Comparison of ENCODE assay signal across 1 cellular context in the genomic region with DNA sequence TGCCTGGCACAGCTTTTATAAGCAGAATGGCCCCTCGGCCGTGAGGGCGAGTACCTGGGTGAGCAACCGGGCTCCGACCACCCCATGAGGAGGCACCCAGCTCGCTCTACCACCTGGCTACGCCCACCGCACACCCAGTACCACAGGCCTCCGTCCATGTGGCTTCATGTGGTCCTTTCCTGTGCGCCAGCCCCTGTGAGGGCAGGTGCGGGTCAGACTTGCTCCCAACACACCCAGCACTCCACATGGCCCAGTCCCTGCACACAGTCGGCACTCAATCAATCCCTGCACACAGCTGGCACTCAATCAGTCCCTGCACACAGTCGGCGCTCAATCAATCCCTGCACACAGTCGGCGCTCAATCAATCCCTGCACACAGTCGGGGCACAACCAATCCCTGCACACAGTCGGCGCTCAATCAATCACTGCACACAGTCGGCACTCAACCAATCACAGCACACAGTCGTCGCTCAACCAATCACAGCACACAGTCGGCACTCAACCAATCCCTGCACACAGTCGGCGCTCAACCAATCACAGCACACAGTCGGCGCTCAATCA.
TF ChIP-seq lines count a peak whose summit lies in the region.

No MANE protein-coding gene starts in this region.

TF ChIP-seq in H1, 55 proteins besides CTCF, POLR2A, EP300 and RAD21:
- no peak for TF ChIP-seq BCL11A (IDR thresholded peaks at IDR 0.05; ENCODE audit: low read depth in 2 of 2, low read length in 2 of 2)
- TF ChIP-seq ASH2L (IDR thresholded peaks at IDR 0.05; ENCODE audit: low read length) = no peak
- no peak for TF ChIP-seq NRF1 (IDR thresholded peaks at IDR 0.05; ENCODE audit: low read depth, low read length)
- TF ChIP-seq POU5F1 (IDR thresholded peaks at IDR 0.05; ENCODE audit: low read depth, low read length) = no peak
- no peak for TF ChIP-seq KDM5A (IDR thresholded peaks at IDR 0.05; ENCODE audit: low read length)
- TF ChIP-seq CTBP2 (IDR thresholded peaks at IDR 0.05; ENCODE audit: borderline replicate concordance, insufficient read depth, insufficient read length, low read length) = no peak
- no peak for TF ChIP-seq HDAC2 (IDR thresholded peaks at IDR 0.05; ENCODE audit: borderline replicate concordance in 1 of 2, low read depth in 2 of 2, low read length in 2 of 2)
- TF ChIP-seq TEAD4 (IDR thresholded peaks at IDR 0.05; ENCODE audit: low read depth, low read length) = no peak
- no peak for TF ChIP-seq CREB1 (IDR thresholded peaks at IDR 0.05)
- TF ChIP-seq CHD7 (IDR thresholded peaks at IDR 0.05; ENCODE audit: insufficient replicate concordance, low read length) = no peak
- TF ChIP-seq TBP (IDR thresholded peaks at IDR 0.05; ENCODE audit: low read depth, low read length) = no peak
- no peak for TF ChIP-seq SP2 (IDR thresholded peaks at IDR 0.05; ENCODE audit: low read length)
